In genomic region chr17:40818343-40818732, GRCh38 we compare ENCODE assay signal across 8 cellular contexts. TPM values are rescaled to one million over a fixed set of nuclear protein-coding genes. Genes with fewer than 3 reads are reported as not detected.
DNase-seq lines count a peak whose midpoint lies in the region; ATAC-seq and TF ChIP-seq lines count a peak whose summit lies in the region.

No MANE protein-coding gene starts in this region.

- no peak for DNase-seq in HAP-1 (ENCODE audit: low spot score in 2 of 2)
- no peak for DNase-seq in glutamatergic neuron
- no peak for DNase-seq in OCI-M2 (lab: John Stamatoyannopoulos, UW; ENCODE audit: unreplicated experiment)
- DNase-seq in NCI-H2029 (lab: John Stamatoyannopoulos, UW), result no peak
- no peak for DNase-seq in activated CD4-positive, alpha-beta T cell treated with anti-CD3 and anti-CD28 coated beads for 4 hours

- H3K4me1 Mint-ChIP-seq in glutamatergic neuron (ENCODE audit: low read depth, unreplicated experiment), result peaks cover 2% of the 10 kb centered on the region

- no peaks in the 10 kb centered on the region for H3K27me3 Mint-ChIP-seq in glutamatergic neuron (ENCODE audit: unreplicated experiment)

- no peaks in the 10 kb centered on the region for H3K36me3 Mint-ChIP-seq in glutamatergic neuron (ENCODE audit: unreplicated experiment)

- H3K27me3 ChIP-seq in HAP-1 (ENCODE audit: low read depth), result no peaks in the 10 kb centered on the region

- no peaks in the 10 kb centered on the region; the same call in 1 of the 2 replicates for H3K4me1 ChIP-seq in HAP-1

- H3K4me3 ChIP-seq in HAP-1 (peak overlapping the region; percentile 56), WI38 (ENCODE audit: low read depth, low read length) (peak overlapping the region; percentile 85), skin epidermis (peak overlapping the region; percentile 49 to 69 (median 54))

- peak overlapping the region; percentile 96 for H3K4me3 Mint-ChIP-seq in glutamatergic neuron (ENCODE audit: unreplicated experiment)

- TF ChIP-seq CTCF in WI38 (IDR thresholded peaks at IDR 0.05; ENCODE audit: low read depth, low read length) (no peak), glutamatergic neuron (IDR thresholded peaks at IDR 0.05; ENCODE audit: partially characterized antibody, unreplicated experiment) (no peak)

- no peaks in the 10 kb centered on the region for H3K9me3 Mint-ChIP-seq in glutamatergic neuron (ENCODE audit: unreplicated experiment)

- H3K9me3 ChIP-seq in HAP-1, result no peaks in the 10 kb centered on the region

- ATAC-seq in HG03442 (IDR thresholded peaks at IDR 0.05; ENCODE audit: unreplicated experiment), result no peak

- in situ Hi-C loops in HAP-1 (cut with MboI; ENCODE audit: low sequenced_read_pairs), result no loop called here

- H3K36me3 ChIP-seq in HAP-1 (replicated peaks), result 0 out of 2 replicates have a peak, but pooled peaks cover 7% of the 10 kb centered on the region

- peak overlapping the region; percentile 77 for H3K27ac Mint-ChIP-seq in glutamatergic neuron (ENCODE audit: unreplicated experiment)

- H3K27ac ChIP-seq in skin epidermis, result peak overlapping the region; percentile 69 to 97 (median 93)

RNA-seq across cellular contexts. Expression of gene KRT10, which starts 4.1 kb away (rescaled TPM):
- total RNA-seq in glutamatergic neuron (ENCODE audit: unreplicated experiment), result 27.1 TPM

RNA-seq across cellular contexts. Expression of gene KRT28, which starts 18.6 kb away (rescaled TPM):
- total RNA-seq in glutamatergic neuron (ENCODE audit: unreplicated experiment), result not detected

RNA-seq across cellular contexts. Expression of gene KRT27, which starts 36.0 kb away (rescaled TPM):
- not detected for total RNA-seq in glutamatergic neuron (ENCODE audit: unreplicated experiment)

RNA-seq across cellular contexts. Expression of gene KRT26, which starts 46.3 kb away (rescaled TPM):
- total RNA-seq in glutamatergic neuron (ENCODE audit: unreplicated experiment), result not detected

RNA-seq across cellular contexts. Expression of gene KRT12, which starts 48.7 kb away (rescaled TPM):
- not detected for total RNA-seq in glutamatergic neuron (ENCODE audit: unreplicated experiment)
